8 cellular contexts compared by ENCODE assay signal in genomic region chr3:27134165-27134796, GRCh38.
DNase-seq lines count a peak whose midpoint lies in the region; ATAC-seq and TF ChIP-seq lines count a peak whose summit lies in the region.

No MANE protein-coding gene starts in this region.

- no peaks in the 10 kb centered on the region for H3K9me2 ChIP-seq in GM23248 (ENCODE audit: insufficient read depth)

- no peaks in the 10 kb centered on the region for H3K27me3 ChIP-seq in GM23248 (replicated peaks; ENCODE audit: insufficient read depth)
- H3K27me3 ChIP-seq in KMS-11 (ENCODE audit: insufficient read depth, low read depth): no peaks in the 10 kb centered on the region
- no peaks in the 10 kb centered on the region for H3K27me3 ChIP-seq in right cardiac atrium (ENCODE audit: control insufficient read depth, insufficient read depth)
- H3K27me3 ChIP-seq in sigmoid colon: no peaks in the 10 kb centered on the region

- H3K27ac ChIP-seq in GM23248 (no peak overlapping the region), KMS-11 (no peak overlapping the region), right cardiac atrium (ENCODE audit: low read length) (no peak overlapping the region), sigmoid colon (peak overlapping the region in 2 of 4 donors; percentile 1 to 40)

- no peaks in the 10 kb centered on the region for H3K79me2 ChIP-seq in GM23248 (ENCODE audit: insufficient read depth)
- no peaks in the 10 kb centered on the region for H3K79me2 ChIP-seq in KMS-11 (ENCODE audit: insufficient read depth, low read depth)

- H3K36me3 ChIP-seq in GM23248 (ENCODE audit: low read depth) (peaks cover 6% of the 10 kb centered on the region), KMS-11 (ENCODE audit: insufficient read depth) (no peaks in the 10 kb centered on the region), sigmoid colon (no peaks in the 10 kb centered on the region)

- no peak overlapping the region for H3K4me2 ChIP-seq in GM23248 (ENCODE audit: unreplicated experiment)
- H3K4me2 ChIP-seq in KMS-11: no peak overlapping the region

- H4K20me1 ChIP-seq in GM23248 (ENCODE audit: insufficient read depth) (no peaks in the 10 kb centered on the region), KMS-11 (ENCODE audit: insufficient read depth) (no peaks in the 10 kb centered on the region)

- ATAC-seq in right cardiac atrium: peak; percentile 76 to 78

- intact Hi-C loops in right cardiac atrium (cut with DNase I) (loop anchor here (10.0 kb wide), 2 partner anchors 121 to 141 kb away; no protein-coding TSS in a partner anchor), sigmoid colon (cut with DNase I) (loop anchor here (2.0 to 10.0 kb wide), 4 partner anchors 141 to 1191 kb away; no protein-coding TSS in a partner anchor)

- H3K9ac ChIP-seq in GM23248 (no peak overlapping the region), KMS-11 (no peak overlapping the region)

- 4 to 6% methylated on average over 2 of the region's 2 CpGs for WGBS in GM23248 (ENCODE audit: low coverage in 1 of 2, low lambda C conversion rate in 2 of 2, missing lambda C conversion rate in 2 of 2), 2 experiments
- 49% methylated on average over 2 of the region's 2 CpGs for WGBS in right cardiac atrium
- 44 to 47% methylated on average over 2 of the region's 2 CpGs for WGBS in sigmoid colon, 2 donors

- TF ChIP-seq EP300 in sigmoid colon (IDR thresholded peaks at IDR 0.05): no peak

- H3F3A ChIP-seq in GM23248 (ENCODE audit: insufficient read depth): 0 out of 2 replicates have a peak, but pooled peaks cover 7% of the 10 kb centered on the region

- H3K4me1 ChIP-seq in GM23248 (ENCODE audit: insufficient read depth) (no peaks in the 10 kb centered on the region), KMS-11 (ENCODE audit: low read depth, poor library complexity, severe bottlenecking) (no peaks in the 10 kb centered on the region), right cardiac atrium (ENCODE audit: control insufficient read depth, insufficient read depth, low read length) (no peaks in the 10 kb centered on the region), sigmoid colon (peaks cover 0 to 9% (median 8%) of the 10 kb centered on the region in 4 donors)

- H3K9me3 ChIP-seq in GM23248 (ENCODE audit: low read depth) (no peaks in the 10 kb centered on the region), right cardiac atrium (ENCODE audit: control insufficient read depth, low read length) (no peaks in the 10 kb centered on the region), sigmoid colon (no peaks in the 10 kb centered on the region)

- in situ Hi-C loops in GM23248 (cut with MboI): loop anchor here (25.0 kb wide), 1 partner anchor 553 kb away; no protein-coding TSS in a partner anchor

- peak; percentile 12 for DNase-seq in GM12864 (ENCODE audit: low read depth)
- DNase-seq in GM23248: peak; percentile 74
- peak; percentile 13 to 72 for DNase-seq in SW 1271 (lab: John Stamatoyannopoulos, UW)
- DNase-seq in amniotic epithelial cell (ENCODE audit: low read depth): peak; percentile 48
- peak; percentile 35 to 65 (median 58) for DNase-seq in right cardiac atrium
- peak; percentile 76 for DNase-seq in sigmoid colon
- DNase-seq in mesenteric fat pad (ENCODE audit: low spot score): no peak

- TF ChIP-seq CTCF in GM12864 (IDR thresholded peaks at IDR 0.05; ENCODE audit: low read depth, low read length, missing control alignments) (peak; percentile 91), KMS-11 (conservative IDR thresholded peaks at IDR 0.05; ENCODE audit: low read depth, low read length) (peak; percentile 74), sigmoid colon (IDR thresholded peaks at IDR 0.05) (peak; percentile 41 to 87 (median 82))

- TF ChIP-seq POLR2A in sigmoid colon (IDR thresholded peaks at IDR 0.05): no peak

- H2AFZ ChIP-seq in GM23248 (peak overlapping the region; percentile 1; the same call in 1 of the 2 replicates), KMS-11 (ENCODE audit: low read depth) (no peak overlapping the region)

- no peak overlapping the region for H3K4me3 ChIP-seq in GM12864 (ENCODE audit: low read depth, low read length)
- H3K4me3 ChIP-seq in GM23248: no peak overlapping the region
- no peak overlapping the region for H3K4me3 ChIP-seq in KMS-11 (IDR thresholded peaks at IDR 0.05; ENCODE audit: insufficient read depth, low read depth, low read length)
- H3K4me3 ChIP-seq in right cardiac atrium (ENCODE audit: low read length): no peak overlapping the region
- no peak overlapping the region for H3K4me3 ChIP-seq in sigmoid colon
